In the genomic region with DNA sequence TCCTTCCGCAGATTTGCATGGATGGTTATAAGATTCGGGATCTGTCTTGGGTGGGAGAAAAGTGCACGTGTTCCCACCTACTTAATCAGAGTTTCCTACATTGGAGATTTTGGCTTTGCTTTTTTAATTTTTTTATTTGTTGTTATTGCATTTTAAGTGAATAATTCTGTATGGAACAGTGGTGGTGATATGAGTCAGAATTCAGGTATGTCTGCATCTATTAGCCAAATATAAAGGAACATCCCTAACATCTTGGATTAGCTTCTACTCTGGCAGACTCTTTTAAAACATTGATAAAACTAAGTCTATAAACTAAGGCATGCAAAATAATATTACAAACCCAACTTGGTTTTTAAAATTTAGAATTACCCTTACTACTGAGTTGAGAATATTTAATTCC, we compare ENCODE assay signal across 14 cellular contexts.
DNase-seq lines count a peak whose midpoint lies in the region; ATAC-seq and TF ChIP-seq lines count a peak whose summit lies in the region.
"Had no signal": no experiment of that assay in that cellular context is flagged by ENCODE, and none has a peak within 500 bp of the region (broad histone marks: within the 10 kb centered on the region; RNA-seq: fewer than 3 reads in every experiment).

No MANE protein-coding gene starts in this region.

- no peak overlapping the region for H2BK5ac ChIP-seq in trophoblast cell (ENCODE audit: low read depth, low read length, poor library complexity)

- intact Hi-C loops in lower leg skin (cut with DNase I; ENCODE audit: low total_unique reads) = no loop called here

- no peak for ATAC-seq in HG03139 (IDR thresholded peaks at IDR 0.05; ENCODE audit: unreplicated experiment)
- ATAC-seq in GM18861 (IDR thresholded peaks at IDR 0.05; ENCODE audit: unreplicated experiment) = no peak
- ATAC-seq: A549, GM12878 had no signal

- no peak overlapping the region for H3K14ac ChIP-seq in trophoblast cell (ENCODE audit: low read length)

- H3K36me3 ChIP-seq in trophoblast cell (ENCODE audit: control insufficient read depth in 1 of 2, insufficient read depth in 2 of 2, low read length in 2 of 2) = no peaks in the 10 kb centered on the region

- H3K23ac ChIP-seq in trophoblast cell (ENCODE audit: low read length) = no peak overlapping the region

- no peak for TF ChIP-seq POLR2A in lower leg skin (IDR thresholded peaks at IDR 0.05)

- H3K4me3 ChIP-seq in astrocyte of the spinal cord (ENCODE audit: low read depth, low read length) (no peak overlapping the region), fibroblast of pulmonary artery (replicated peaks; ENCODE audit: low read depth, low read length) (no peak overlapping the region), lower leg skin (ENCODE audit: low read depth, poor library complexity, severe bottlenecking) (no peak overlapping the region), trophoblast cell (ENCODE audit: low read depth, low read length) (no peak overlapping the region)
- H3K4me3 ChIP-seq: A549, GM12878 had no signal

- DNase-seq in M059J (ENCODE audit: low read depth) (peak; percentile 9), astrocyte of the spinal cord (ENCODE audit: low read depth, low spot score) (peak; percentile 32), fibroblast of pulmonary artery (ENCODE audit: low read depth) (peak; percentile 23), lower leg skin (ENCODE audit: low spot score in 2 of 2) (no peak), trophoblast cell (no peak)
- DNase-seq: Caco-2; CD8-positive, alpha-beta memory T cell; DND-41; GOT3; H9 had no signal

- no peak overlapping the region for H2AK5ac ChIP-seq in trophoblast cell (ENCODE audit: low read length)

- WGBS in lower leg skin, 2 donors = 84 to 95% methylated on average over 3 of the region's 3 CpGs
- WGBS in trophoblast cell (ENCODE audit: extremely low coverage, insufficient coverage, insufficient read length) = no CpG with 5 or more reads among the region's 3 CpGs

- no peaks in the 10 kb centered on the region for H3K79me2 ChIP-seq in trophoblast cell (ENCODE audit: control insufficient read depth, insufficient read depth, low read length, poor library complexity)

- H2AFZ ChIP-seq in trophoblast cell (ENCODE audit: insufficient read depth, low read length, poor library complexity) = no peak overlapping the region

- no peak overlapping the region for H3K4me2 ChIP-seq in trophoblast cell (ENCODE audit: low read length)
- H3K4me2 ChIP-seq: A549 had no signal

- H4K91ac ChIP-seq in trophoblast cell (ENCODE audit: low read depth, low read length) = no peak overlapping the region

- H3K18ac ChIP-seq in trophoblast cell (ENCODE audit: low read length) = no peak overlapping the region

- no peak overlapping the region for H3K9ac ChIP-seq in trophoblast cell (ENCODE audit: low read length)

- TF ChIP-seq CTCF in astrocyte of the spinal cord (IDR thresholded peaks at IDR 0.05; ENCODE audit: low read depth, low read length) = no peak
- no peak for TF ChIP-seq CTCF in fibroblast of pulmonary artery (IDR thresholded peaks at IDR 0.05; ENCODE audit: low read length, missing control alignments)
- no peak for TF ChIP-seq CTCF in lower leg skin (IDR thresholded peaks at IDR 0.05)

- H4K12ac ChIP-seq in trophoblast cell (ENCODE audit: low read depth, low read length) = no peak overlapping the region

- H2BK12ac ChIP-seq in trophoblast cell (ENCODE audit: low read length) = no peak overlapping the region

- no peak overlapping the region for H2BK120ac ChIP-seq in trophoblast cell (ENCODE audit: insufficient read depth, low read length, poor library complexity)

- H4K8ac ChIP-seq in trophoblast cell (ENCODE audit: low read depth, low read length) = no peak overlapping the region

- H3K27ac ChIP-seq in trophoblast cell (ENCODE audit: low read depth, low read length) = no peak overlapping the region
- H3K27ac ChIP-seq: A549 had no signal

- no peaks in the 10 kb centered on the region for H3K27me3 ChIP-seq in trophoblast cell (ENCODE audit: insufficient read depth, low read length)

- H3K79me1 ChIP-seq in trophoblast cell (ENCODE audit: low read length) = no peaks in the 10 kb centered on the region

- in situ Hi-C loops in astrocyte of the spinal cord (cut with HindIII; ENCODE audit: low sequenced_read_pairs) = no loop called here

- H3K4ac ChIP-seq in trophoblast cell (ENCODE audit: low read depth, low read length) = no peak overlapping the region

- H3K9me3 ChIP-seq in trophoblast cell (ENCODE audit: insufficient read depth, low read depth, low read length) = no peaks in the 10 kb centered on the region
- H3K9me3 ChIP-seq: A549, Caco-2 had no signal

- H3K4me1 ChIP-seq in trophoblast cell (ENCODE audit: control insufficient read depth in 1 of 2, insufficient read depth in 2 of 2, low read length in 2 of 2) = no peaks in the 10 kb centered on the region
- H3K4me1 ChIP-seq: A549, Caco-2 had no signal

Comparison
In these comparisons a context has a peak if more than half of its experiments do, and no peak if none do; other contexts are left out.
1. DNase-seq: peak in M059J (single experiment), astrocyte of the spinal cord (single experiment) and fibroblast of pulmonary artery (single experiment); none in lower leg skin (0 of 2) and trophoblast cell (0 of 2).